ENCODE assay signal across 11 cellular contexts in the genomic region with DNA sequence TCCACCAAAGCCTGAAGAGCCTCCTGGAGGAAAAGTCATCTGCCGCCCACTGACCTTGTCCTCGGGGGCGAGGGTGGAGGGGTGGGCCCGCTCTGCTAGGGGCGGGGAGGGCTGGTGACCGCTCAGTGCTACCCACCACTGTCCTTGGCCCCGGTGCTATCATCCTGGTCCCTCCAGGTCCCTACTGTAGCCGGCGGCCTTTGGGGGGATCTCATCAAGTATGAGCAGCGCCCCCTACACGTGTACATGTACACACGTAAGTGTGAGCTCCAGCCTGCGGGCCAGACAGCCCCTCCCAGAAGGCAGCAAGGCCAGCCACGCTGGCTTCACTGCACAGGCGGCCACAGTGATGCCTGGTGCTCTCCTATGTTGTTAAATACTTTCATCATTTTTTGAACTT. TPM values are rescaled to one million over a fixed set of nuclear protein-coding genes. Genes with fewer than 3 reads are reported as not detected.
DNase-seq lines count a peak whose midpoint lies in the region; ATAC-seq and TF ChIP-seq lines count a peak whose summit lies in the region.
"Had no signal": no experiment of that assay in that cellular context is flagged by ENCODE, and none has a peak within 500 bp of the region (broad histone marks: within the 10 kb centered on the region; RNA-seq: fewer than 3 reads in every experiment).

No MANE protein-coding gene starts in this region.

- H3K4me3 ChIP-seq in tibial nerve: no peak overlapping the region
- H3K4me3 ChIP-seq: ascending aorta, stomach had no signal

- H3K4me1 Mint-ChIP-seq in CD14-positive monocyte: peaks cover 7% of the 10 kb centered on the region

- no peak for TF ChIP-seq POLR2A in tibial nerve (IDR thresholded peaks at IDR 0.05)

- H3K27ac Mint-ChIP-seq in CD14-positive monocyte: peak overlapping the region in 2 of 7 donors; percentile 11 to 12

- ATAC-seq in foreskin keratinocyte (no peak), HG03565 (IDR thresholded peaks at IDR 0.05; ENCODE audit: unreplicated experiment) (no peak)

- in situ Hi-C loops in SK-MEL-5 (cut with HindIII; ENCODE audit: low pct_unique_long_range_greater_than_20kb, low sequenced_read_pairs): no loop called here

- peaks cover 0 to 75% (median 13%) of the 10 kb centered on the region in 3 donors for H3K36me3 ChIP-seq in tibial nerve

- H3K27me3 Mint-ChIP-seq in CD14-positive monocyte (ENCODE audit: low read depth in 3 of 3): peaks cover 0 to 2% (median 1%) of the 10 kb centered on the region in 3 donors

- H3K9me3 ChIP-seq in tibial nerve: no peaks in the 10 kb centered on the region
- H3K9me3 ChIP-seq: ascending aorta, stomach had no signal

- no peaks in the 10 kb centered on the region for H3K9me3 Mint-ChIP-seq in CD14-positive monocyte

- 57 to 84% methylated on average over 14 to 15 of the region's 15 CpGs for WGBS in tibial nerve, 2 donors

- H3K27ac ChIP-seq in foreskin keratinocyte: no peak overlapping the region
- no peak overlapping the region for H3K27ac ChIP-seq in tibial nerve
- H3K27ac ChIP-seq: ascending aorta, stomach had no signal

- TF ChIP-seq EP300 in tibial nerve (IDR thresholded peaks at IDR 0.05): no peak

- intact Hi-C loops in CD14-positive monocyte (cut with micrococcal nuclease): no loop called here

- no peak overlapping the region for H3K4me3 Mint-ChIP-seq in CD14-positive monocyte

- DNase-seq in CD14-positive monocyte (ENCODE audit: low spot score): no peak
- DNase-seq in HCEC 1CT: peak; percentile 38
- DNase-seq in SK-MEL-5 (ENCODE audit: low read depth, low spot score): peak; percentile 68
- no peak for DNase-seq in foreskin keratinocyte
- no peak for DNase-seq in HK-2 (ENCODE audit: unreplicated experiment)
- DNase-seq in NCI-H1092 (lab: John Stamatoyannopoulos, UW): no peak
- DNase-seq in tibial nerve (ENCODE audit: low spot score in 2 of 2): no peak
- DNase-seq: effector CD8-positive, alpha-beta T cell; stomach had no signal

- peaks cover 54 to 83% of the 10 kb centered on the region in 2 donors for H3K36me3 Mint-ChIP-seq in CD14-positive monocyte

- H3K4me1 ChIP-seq in foreskin keratinocyte (no peaks in the 10 kb centered on the region), tibial nerve (no peaks in the 10 kb centered on the region)
- H3K4me1 ChIP-seq: ascending aorta had no signal

- H3K27me3 ChIP-seq in foreskin keratinocyte (no peaks in the 10 kb centered on the region), tibial nerve (no peaks in the 10 kb centered on the region)
- H3K27me3 ChIP-seq: ascending aorta, stomach had no signal

- TF ChIP-seq CTCF in CD14-positive monocyte (IDR thresholded peaks at IDR 0.05): peak; percentile 22
- peak; percentile 16 for TF ChIP-seq CTCF in foreskin keratinocyte (conservative IDR thresholded peaks at IDR 0.05)
- peak in 1 of 5 experiments; percentile 20 for TF ChIP-seq CTCF in tibial nerve (IDR thresholded peaks at IDR 0.05)

RNA-seq across cellular contexts. Expression of a gene that starts 19.6 kb away (rescaled TPM):
- polyA plus RNA-seq in CD14-positive monocyte (10 to 100 TPM; 13.4 to 17.4 TPM), foreskin keratinocyte (30.3 and 31.0 TPM in 2 replicates)
- total RNA-seq in SK-MEL-5 (2014; rRNA removed; shearing (Covaris generic)): 156 and 169 TPM in 2 replicates
- polyA plus RNA-seq in SK-MEL-5 (2015; cell fraction: cytosol; rRNA removed): 1,380 and 1,624 TPM in 2 replicates
- polyA plus RNA-seq in SK-MEL-5 (2015; cell fraction: nucleus; rRNA removed): 735 and 798 TPM in 2 replicates
- total RNA-seq in foreskin keratinocyte (28.6 and 33.6 TPM in 2 replicates), tibial nerve (10 to 100 TPM in 3 of 4 donors, 1 to 10 TPM in 1; 7.2 to 43.2 (median 15.7) TPM)

RNA-seq across cellular contexts. Expression of a gene that starts 36.7 kb away (rescaled TPM):
- polyA plus RNA-seq in CD14-positive monocyte: under 1 TPM; 0.09 to 0.14 TPM
- 0.53 and 1.8 TPM in 2 replicates for total RNA-seq in SK-MEL-5 (2014; rRNA removed; shearing (Covaris generic))
- 0.77 and 1.1 TPM in 2 replicates for polyA plus RNA-seq in SK-MEL-5 (2015; cell fraction: cytosol; rRNA removed)
- polyA plus RNA-seq in SK-MEL-5 (2015; cell fraction: nucleus; rRNA removed): 3.8 and 4.5 TPM in 2 replicates
- not detected in 2 replicates for total RNA-seq in foreskin keratinocyte
- polyA plus RNA-seq in foreskin keratinocyte: not detected in 2 replicates
- 1 to 10 TPM in 2 of 4 donors, under 1 TPM in 2; 0.39 to 1.7 (median 1.2) TPM for total RNA-seq in tibial nerve
- total RNA-seq: ascending aorta had no signal
- polyA plus RNA-seq: stomach had no signal

Comparison
In these comparisons a context has a peak if more than half of its experiments do, and no peak if none do; other contexts are left out.
1. DNase-seq: peak in HCEC 1CT (single experiment) and SK-MEL-5 (single experiment); none in CD14-positive monocyte (single experiment), foreskin keratinocyte (0 of 2), HK-2 (single experiment), NCI-H1092 (single experiment) and tibial nerve (0 of 2).